20 cellular contexts compared by ENCODE assay signal in the genomic region with DNA sequence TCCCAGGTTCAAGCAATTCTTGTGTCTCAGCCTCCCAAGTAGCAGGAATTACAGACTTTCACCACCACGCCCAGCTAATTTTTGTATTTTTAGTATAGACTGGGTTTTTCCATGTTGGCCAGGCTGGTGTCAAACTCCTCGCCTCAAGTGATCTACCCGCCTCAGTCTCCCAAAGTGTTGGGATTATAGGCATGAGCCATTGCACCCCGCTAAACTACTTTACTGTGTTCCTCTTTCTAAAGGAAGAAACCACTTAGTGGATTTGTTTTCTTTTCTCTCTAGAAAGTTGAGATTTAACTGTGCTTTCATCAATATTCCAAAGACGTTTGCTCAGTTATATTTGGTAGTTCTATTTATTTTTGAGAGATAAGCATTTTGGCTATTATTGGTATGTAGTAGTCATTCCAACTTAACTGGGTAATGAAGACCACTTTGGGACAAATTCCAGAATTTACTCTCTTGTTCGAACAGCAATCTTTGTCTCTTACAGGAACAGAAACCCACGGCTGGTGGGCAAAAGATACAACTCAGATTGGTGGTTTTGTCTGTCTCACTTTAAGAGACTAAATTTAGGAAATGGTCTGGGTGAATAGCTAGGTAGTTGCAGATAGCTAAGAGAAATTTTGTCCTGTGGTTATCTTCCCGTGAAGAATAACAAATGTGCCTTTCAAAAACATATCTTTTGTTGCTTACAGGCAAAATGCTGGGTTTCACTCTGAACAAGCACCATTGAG.
DNase-seq lines count a peak whose midpoint lies in the region; ATAC-seq, FAIRE-seq and TF ChIP-seq lines count a peak whose summit lies in the region.
"Had no signal": no experiment of that assay in that cellular context is flagged by ENCODE, and none has a peak within 500 bp of the region (broad histone marks: within the 10 kb centered on the region; RNA-seq: fewer than 3 reads in every experiment).

No MANE protein-coding gene starts in this region.

- CTCF ChIA-PET in endothelial cell of umbilical vein (lab: Charles Lee): interaction anchor here (0.6 to 1.0 kb wide), 2 partner anchors 12 to 579 kb away, joined by 3 to 7 read pairs; no protein-coding TSS in a partner anchor

- BruUV-seq in endothelial cell of umbilical vein (replicated peaks; lab: Mats Ljungman, UMichigan): no TSS peak

- no peak for TF ChIP-seq POLR2A in endothelial cell of umbilical vein (IDR thresholded peaks at IDR 0.05; ENCODE audit: low read depth, low read length)

- no peaks in the 10 kb centered on the region for H3K9me1 ChIP-seq in endothelial cell of umbilical vein (replicated peaks; ENCODE audit: control insufficient read depth, extremely low read depth, insufficient read depth, low read length)

- peaks cover 19% of the 10 kb centered on the region for H3K4me1 ChIP-seq in endothelial cell of umbilical vein (ENCODE audit: control insufficient read depth, extremely low read depth, insufficient read depth, low read length)
- H3K4me1 ChIP-seq: SJCRH30 had no signal

- H3K9me3 Mint-ChIP-seq in stimulated activated naive B cell treated with anti-CD40 and anti-IgM and Interleukin-4, amounts not matched to agents 10 μg/mL and 1 μg/mL and 100 μg/mL, for 72 hours: peaks cover 5 to 7% of the 10 kb centered on the region in 2 donors
- H3K9me3 Mint-ChIP-seq in nephron progenitor cell: peaks cover 13% of the 10 kb centered on the region
- H3K9me3 Mint-ChIP-seq in natural killer cell treated with Interleukin-12 subunit alpha and Interleukin-12 subunit beta and Interleukin-15 and Interleukin-18, amount 100 ng/mL, for 72 hours: peaks cover 7% of the 10 kb centered on the region
- H3K9me3 Mint-ChIP-seq: activated T-cell treated with anti-CD3 and anti-CD28 coated beads, Interleukin-2, amount 50 U/mL, for 72 hours had no signal

- peaks cover 3% of the 10 kb centered on the region in 2 donors for H3K36me3 Mint-ChIP-seq in stimulated activated naive B cell treated with anti-CD40 and anti-IgM and Interleukin-4, amounts not matched to agents 10 μg/mL and 1 μg/mL and 100 μg/mL, for 72 hours
- H3K36me3 Mint-ChIP-seq in nephron progenitor cell (ENCODE audit: low read depth): no peaks in the 10 kb centered on the region
- H3K36me3 Mint-ChIP-seq in natural killer cell treated with Interleukin-12 subunit alpha and Interleukin-12 subunit beta and Interleukin-15 and Interleukin-18, amount 100 ng/mL, for 72 hours: no peaks in the 10 kb centered on the region

- peak overlapping the region; percentile 87 for H3K4me2 ChIP-seq in endothelial cell of umbilical vein (ENCODE audit: insufficient read depth, low read length)

- peaks cover 0 to 4% of the 10 kb centered on the region in 2 donors for H3K27me3 Mint-ChIP-seq in stimulated activated naive B cell treated with anti-CD40 and anti-IgM and Interleukin-4, amounts not matched to agents 10 μg/mL and 1 μg/mL and 100 μg/mL, for 72 hours
- peaks cover 4% of the 10 kb centered on the region for H3K27me3 Mint-ChIP-seq in nephron progenitor cell (ENCODE audit: low read depth, poor library complexity)
- H3K27me3 Mint-ChIP-seq in natural killer cell treated with Interleukin-12 subunit alpha and Interleukin-12 subunit beta and Interleukin-15 and Interleukin-18, amount 100 ng/mL, for 72 hours: peaks cover 12 to 17% of the 10 kb centered on the region in 2 donors

- dilution Hi-C loops in endothelial cell of umbilical vein (cut with MboI; ENCODE audit: extremely low pct_ligation_motif_present, low sequenced_read_pairs): no loop called here

- no peak overlapping the region for H2AFZ ChIP-seq in endothelial cell of umbilical vein (ENCODE audit: low read depth, low read length)

- intact Hi-C loops in endothelial cell of umbilical vein (cut with micrococcal nuclease): loop anchor here (1.0 kb wide), 1 partner anchor 13 kb away; no protein-coding TSS in a partner anchor

- no peaks in the 10 kb centered on the region for H4K20me1 ChIP-seq in endothelial cell of umbilical vein (replicated peaks; ENCODE audit: control insufficient read depth, extremely low read depth, insufficient read depth, low read length)

- H3K27ac Mint-ChIP-seq in stimulated activated naive B cell treated with anti-CD40 and anti-IgM and Interleukin-4, amounts not matched to agents 10 μg/mL and 1 μg/mL and 100 μg/mL, for 72 hours: no peak overlapping the region
- no peak overlapping the region for H3K27ac Mint-ChIP-seq in nephron progenitor cell
- H3K27ac Mint-ChIP-seq in natural killer cell treated with Interleukin-12 subunit alpha and Interleukin-12 subunit beta and Interleukin-15 and Interleukin-18, amount 100 ng/mL, for 72 hours: no peak overlapping the region
- H3K27ac Mint-ChIP-seq: activated naive CD8-positive, alpha-beta T cell treated with anti-CD3 and anti-CD28 coated beads, Interleukin-2, amount 10 ng/mL, durations not matched to agents 7 days and 5 days; activated T-cell treated with anti-CD3 and anti-CD28 coated beads, Interleukin-2, amount 50 U/mL, for 72 hours; T-helper 2 cell treated with Interferon-gamma antibody and Interleukin-4, amounts not matched to agents 5 μg/mL and 100 μg/mL, for 36 hours had no signal

- no peaks in the 10 kb centered on the region for H3K27me3 ChIP-seq in endothelial cell of umbilical vein (ENCODE audit: control insufficient read depth in 2 of 2, insufficient read depth in 2 of 2, low read length in 2 of 2)
- H3K27me3 ChIP-seq: SJCRH30 had no signal

- DNase-seq in OCI-M1 (lab: John Stamatoyannopoulos, UW): peak; percentile 73
- DNase-seq in endothelial cell of umbilical vein (ENCODE audit: low read depth, low spot score): no peak
- no peak for DNase-seq in stimulated activated naive B cell treated with anti-CD40 and anti-IgM and Interleukin-4, amounts not matched to agents 10 μg/mL and 1 μg/mL and 100 μg/mL, for 72 hours
- DNase-seq in nephron progenitor cell: no peak
- no peak for DNase-seq in NCI-H345 (lab: John Stamatoyannopoulos, UW)
- DNase-seq in natural killer cell treated with Interleukin-12 subunit alpha and Interleukin-12 subunit beta and Interleukin-15 and Interleukin-18, amount 100 ng/mL, for 72 hours (ENCODE audit: low spot score): no peak
- DNase-seq: activated CD8-positive, alpha-beta memory T cell treated with anti-CD3 and anti-CD28 coated beads for 24 hours; activated naive CD8-positive, alpha-beta T cell treated with anti-CD3 and anti-CD28 coated beads, Interleukin-2, amount 10 ng/mL, durations not matched to agents 7 days and 5 days; activated T-cell treated with anti-CD3 and anti-CD28 coated beads, Interleukin-2, amount 50 U/mL, for 72 hours; left colon; NCI-H187 treated with DMSO at 0.1 percent for 48 hours; NCI-H446 treated with DMSO at 0.1 percent for 48 hours; occipital lobe; right cardiac atrium; SJCRH30; stimulated activated naive CD8-positive, alpha-beta T cell treated with anti-CD3 and anti-CD28 coated beads, Interleukin-15, Interleukin-2, amounts not matched to agents 100 U/mL and 50 U/mL, for 24 hours; trophoblast cell had no signal

- no peak overlapping the region for H3K4me3 ChIP-seq in endothelial cell of umbilical vein (replicated peaks in 1 of 3; ENCODE audit: insufficient read depth in 1 of 3, low read depth in 1 of 3, low read length in 3 of 3)
- H3K4me3 ChIP-seq: SJCRH30 had no signal

- H3K9ac ChIP-seq in endothelial cell of umbilical vein (replicated peaks; ENCODE audit: extremely low read depth, insufficient read depth, low read length): peak overlapping the region; percentile 10

- H3K9me3 ChIP-seq in endothelial cell of umbilical vein (replicated peaks; ENCODE audit: control insufficient read depth, insufficient read depth, low read length): no peaks in the 10 kb centered on the region
- H3K9me3 ChIP-seq: SJCRH30 had no signal

- POLR2A ChIA-PET in endothelial cell of umbilical vein (lab: Charles Lee): no interaction called here

- no peaks in the 10 kb centered on the region for H3K36me3 ChIP-seq in endothelial cell of umbilical vein (ENCODE audit: control insufficient read depth in 2 of 2, extremely low read depth in 1 of 2, insufficient read depth in 2 of 2, low read length in 2 of 2)
- H3K36me3 ChIP-seq: SJCRH30 had no signal

- peaks cover 10 to 17% of the 10 kb centered on the region in 2 donors for H3K4me1 Mint-ChIP-seq in stimulated activated naive B cell treated with anti-CD40 and anti-IgM and Interleukin-4, amounts not matched to agents 10 μg/mL and 1 μg/mL and 100 μg/mL, for 72 hours
- H3K4me1 Mint-ChIP-seq in nephron progenitor cell: peaks cover 4% of the 10 kb centered on the region
- H3K4me1 Mint-ChIP-seq in natural killer cell treated with Interleukin-12 subunit alpha and Interleukin-12 subunit beta and Interleukin-15 and Interleukin-18, amount 100 ng/mL, for 72 hours (ENCODE audit: low read depth in 2 of 2): no peaks in the 10 kb centered on the region

- peak; percentile 50 for ATAC-seq in GM18498 (IDR thresholded peaks at IDR 0.05; ENCODE audit: unreplicated experiment)
- ATAC-seq in stimulated activated naive B cell treated with anti-CD40 and anti-IgM and Interleukin-4, amounts not matched to agents 10 μg/mL and 1 μg/mL and 100 μg/mL, for 72 hours (replicated peaks): peak; percentile 76
- ATAC-seq in natural killer cell treated with Interleukin-12 subunit alpha and Interleukin-12 subunit beta and Interleukin-15 and Interleukin-18, amount 100 ng/mL, for 72 hours: no peak
- ATAC-seq: activated T-cell treated with anti-CD3 and anti-CD28 coated beads, Interleukin-2, amount 50 U/mL, for 72 hours; left colon; stimulated activated naive CD8-positive, alpha-beta T cell treated with anti-CD3 and anti-CD28 coated beads, Interleukin-15, Interleukin-2, amounts not matched to agents 100 U/mL and 50 U/mL, for 24 hours had no signal

- H3K79me2 ChIP-seq in endothelial cell of umbilical vein (ENCODE audit: control insufficient read depth, insufficient read depth, low read length): no peaks in the 10 kb centered on the region

- peak; percentile 26 for FAIRE-seq in endothelial cell of umbilical vein (lab: Jason Lieb, UNC)
- FAIRE-seq: bronchial epithelial cell had no signal

- no peak overlapping the region for H3K27ac ChIP-seq in endothelial cell of umbilical vein (ENCODE audit: insufficient read depth, low read depth, low read length)
- H3K27ac ChIP-seq: SJCRH30 had no signal

- H3K4me3 Mint-ChIP-seq in stimulated activated naive B cell treated with anti-CD40 and anti-IgM and Interleukin-4, amounts not matched to agents 10 μg/mL and 1 μg/mL and 100 μg/mL, for 72 hours: no peak overlapping the region
- H3K4me3 Mint-ChIP-seq in nephron progenitor cell: no peak overlapping the region
- no peak overlapping the region for H3K4me3 Mint-ChIP-seq in natural killer cell treated with Interleukin-12 subunit alpha and Interleukin-12 subunit beta and Interleukin-15 and Interleukin-18, amount 100 ng/mL, for 72 hours
- H3K4me3 Mint-ChIP-seq: activated naive CD8-positive, alpha-beta T cell treated with anti-CD3 and anti-CD28 coated beads, Interleukin-2, amount 10 ng/mL, durations not matched to agents 7 days and 5 days; activated T-cell treated with anti-CD3 and anti-CD28 coated beads, Interleukin-2, amount 50 U/mL, for 72 hours; T-helper 2 cell treated with Interferon-gamma antibody and Interleukin-4, amounts not matched to agents 5 μg/mL and 100 μg/mL, for 36 hours had no signal

- no peak for TF ChIP-seq CTCF in endothelial cell of umbilical vein (IDR thresholded peaks at IDR 0.05; ENCODE audit: extremely low read depth in 1 of 2, insufficient read depth in 1 of 2, low read depth in 1 of 2, low read length in 2 of 2)
- TF ChIP-seq CTCF in nephron progenitor cell (IDR thresholded peaks at IDR 0.05): no peak

Comparison
In these comparisons a context has a peak if more than half of its experiments do, and no peak if none do; other contexts are left out.
1. ATAC-seq: peak in GM18498 (single experiment) and stimulated activated naive B cell treated with anti-CD40 and anti-IgM and Interleukin-4, amounts not matched to agents 10 μg/mL and 1 μg/mL and 100 μg/mL, for 72 hours (2 of 2); none in natural killer cell treated with Interleukin-12 subunit alpha and Interleukin-12 subunit beta and Interleukin-15 and Interleukin-18, amount 100 ng/mL, for 72 hours (0 of 2).